ENCODE assay signal across 8 cellular contexts in the genomic region with DNA sequence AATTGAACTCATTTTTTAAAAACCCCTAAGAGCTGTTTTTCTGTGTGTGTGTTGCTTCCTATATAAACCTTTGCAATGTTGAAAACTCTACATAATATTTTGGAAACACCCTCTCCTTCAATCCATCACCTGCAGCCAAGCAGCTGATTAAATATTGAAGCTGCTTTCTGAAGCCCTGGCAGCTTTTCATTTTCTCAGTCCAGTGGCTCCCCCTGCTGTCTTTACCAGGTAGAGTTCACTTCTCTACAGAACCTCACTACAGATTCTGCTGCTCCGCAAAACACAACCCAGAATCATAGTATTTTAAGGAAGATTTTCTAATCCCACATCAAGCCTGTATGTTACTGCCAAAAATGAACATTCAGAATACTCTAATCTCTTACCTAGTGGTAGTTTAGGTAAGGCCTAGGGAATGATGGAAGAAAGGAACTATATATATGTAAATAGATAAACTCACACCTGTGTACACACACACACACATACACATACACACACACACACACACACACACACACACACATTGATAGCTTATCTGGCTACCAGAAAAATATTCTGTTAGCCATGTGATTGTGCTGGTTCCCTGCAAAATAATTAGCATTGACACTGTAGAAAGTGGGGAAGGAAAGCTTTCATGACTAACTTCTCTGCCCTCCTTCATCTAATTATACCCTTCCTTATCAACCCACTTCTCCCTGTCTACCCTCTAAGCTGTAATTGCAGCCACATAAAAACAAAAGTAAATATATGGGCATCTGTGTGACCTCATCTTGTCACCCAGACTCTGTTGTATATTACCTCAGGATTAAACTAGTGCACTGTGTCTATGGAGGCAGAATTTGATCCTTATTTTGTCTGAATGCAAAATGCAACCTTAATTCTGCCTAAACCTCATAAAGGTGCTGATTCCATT.
DNase-seq lines count a peak whose midpoint lies in the region; ATAC-seq and TF ChIP-seq lines count a peak whose summit lies in the region.

No MANE protein-coding gene starts in this region.

- no peak overlapping the region for H3K27ac Mint-ChIP-seq in effector memory CD8-positive, alpha-beta T cell

- H3K9me3 Mint-ChIP-seq in effector memory CD8-positive, alpha-beta T cell: peaks cover 4 to 13% of the 10 kb centered on the region in 2 donors

- H3K36me3 Mint-ChIP-seq in effector memory CD8-positive, alpha-beta T cell (ENCODE audit: insufficient read depth): no peaks in the 10 kb centered on the region

- no peak overlapping the region for H3K4me3 ChIP-seq in foreskin fibroblast (ENCODE audit: low read depth in 1 of 2, low read length in 2 of 2)

- peak; percentile 50 for ATAC-seq in GM21367 (IDR thresholded peaks at IDR 0.05; ENCODE audit: unreplicated experiment)
- no peak for ATAC-seq in effector memory CD8-positive, alpha-beta T cell (replicated peaks)
- ATAC-seq in HG02852 (IDR thresholded peaks at IDR 0.05; ENCODE audit: unreplicated experiment): no peak

- DNase-seq in COLO668 (lab: John Stamatoyannopoulos, UW; ENCODE audit: unreplicated experiment) (peak; percentile 83), NCI-H128 (lab: John Stamatoyannopoulos, UW; ENCODE audit: unreplicated experiment) (peak; percentile 60), SKM-1 (lab: John Stamatoyannopoulos, UW; ENCODE audit: unreplicated experiment) (peak; percentile 9), foreskin fibroblast (peak; percentile 36 to 74), pons (ENCODE audit: low spot score) (peak; percentile 72)
- no peak for DNase-seq in effector memory CD8-positive, alpha-beta T cell

- peak; percentile 71 for TF ChIP-seq CTCF in foreskin fibroblast (IDR thresholded peaks at IDR 0.05; ENCODE audit: low read depth, low read length)

- no peak overlapping the region for H3K4me3 Mint-ChIP-seq in effector memory CD8-positive, alpha-beta T cell

- H3K27me3 Mint-ChIP-seq in effector memory CD8-positive, alpha-beta T cell: no peaks in the 10 kb centered on the region

- H3K4me1 Mint-ChIP-seq in effector memory CD8-positive, alpha-beta T cell (ENCODE audit: low read depth in 2 of 2): no peaks in the 10 kb centered on the region

Comparison
In these comparisons a context has a peak if more than half of its experiments do, and no peak if none do; other contexts are left out.
1. DNase-seq: peak in COLO668 (single experiment), NCI-H128 (single experiment), SKM-1 (single experiment), foreskin fibroblast (2 of 2) and pons (single experiment); none in effector memory CD8-positive, alpha-beta T cell (0 of 3).